Comparison of ENCODE assay signal across 7 cellular contexts in the genomic region with DNA sequence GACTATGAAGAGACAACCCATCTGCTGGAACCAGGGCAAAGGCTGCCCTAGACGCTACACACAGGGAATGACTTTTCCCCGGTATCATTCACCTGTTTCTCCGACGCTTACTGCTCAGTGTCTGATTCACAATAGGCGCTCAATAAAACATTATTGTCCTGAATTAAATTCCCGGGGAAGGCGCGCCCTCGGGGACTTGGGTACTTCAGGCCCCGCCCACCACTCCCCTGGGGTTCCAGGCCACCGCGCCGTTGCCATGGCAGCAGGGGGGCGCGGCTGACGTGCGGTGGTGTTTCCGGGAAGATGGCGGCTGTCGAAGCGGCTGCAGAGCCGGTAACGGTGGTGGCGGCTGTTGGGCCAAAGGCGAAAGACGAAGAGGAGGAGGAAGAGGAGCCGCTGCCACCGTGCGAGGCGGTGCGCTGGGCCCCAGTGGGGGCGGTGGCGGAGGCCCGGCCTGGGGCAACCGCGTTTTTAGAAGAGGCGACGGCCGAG. TPM values are rescaled to one million over a fixed set of nuclear protein-coding genes. Genes with fewer than 3 reads are reported as not detected.
DNase-seq lines count a peak whose midpoint lies in the region; ATAC-seq and TF ChIP-seq lines count a peak whose summit lies in the region.

A gene (plus strand): TSS at position 292 of the 492 bp plus-strand sequence. CDS start 12 bp downstream, at position 304.

- H3K27me3 ChIP-seq in mammary epithelial cell (ENCODE audit: insufficient read depth, low read length) (no peaks in the 10 kb centered on the region), spleen (replicated peaks in 1 of 7) (no peaks in the 10 kb centered on the region)

- H3K79me2 ChIP-seq in mammary epithelial cell (ENCODE audit: insufficient read depth, low read length), result peaks cover 50% of the 10 kb centered on the region

- peak within 1 kb of the TSS; percentile 83 for H3K27ac ChIP-seq in mammary epithelial cell (ENCODE audit: insufficient read depth, low read depth, low read length)
- peak within 1 kb of the TSS; percentile 76 to 96 (median 91) for H3K27ac ChIP-seq in spleen

- dilution Hi-C loops in mammary epithelial cell (cut with HindIII; ENCODE audit: low sequenced_read_pairs), result no loop called here

- CTCF ChIA-PET in mammary epithelial cell (lab: Charles Lee; ENCODE audit: low non-redundant PET), result no interaction called here

- H3K9me3 ChIP-seq in mammary epithelial cell (replicated peaks; ENCODE audit: insufficient read depth, low read length), result no peaks in the 10 kb centered on the region
- no peaks in the 10 kb centered on the region for H3K9me3 ChIP-seq in spleen

- H3K9ac ChIP-seq in mammary epithelial cell (ENCODE audit: insufficient read depth, low read length), result peak within 1 kb of the TSS; percentile 84

- H3K4me3 ChIP-seq in WI38 (ENCODE audit: low read depth, low read length) (peak within 1 kb of the TSS; percentile 86), mammary epithelial cell (replicated peaks in 1 of 3; ENCODE audit: insufficient read depth in 1 of 3, low read depth in 2 of 3, low read length in 3 of 3) (peak within 1 kb of the TSS; percentile 57 to 89 (median 75)), spleen (peak within 1 kb of the TSS; percentile 81 to 100 (median 97))

- H4K20me1 ChIP-seq in mammary epithelial cell (ENCODE audit: insufficient read depth, low read length), result no peaks in the 10 kb centered on the region

- in situ Hi-C loops in mammary epithelial cell (cut with MboI; ENCODE audit: low sequenced_read_pairs in 2 of 2), result loop anchor here in 1 of 2 donors (10.0 kb wide), 1 partner anchor 146 kb away; a partner anchor contains a TSS

- intact Hi-C loops in mammary epithelial cell (cut with micrococcal nuclease) (loop anchor here (1.0 kb wide), 3 partner anchors 10 to 18 kb away; a partner anchor contains a TSS), spleen (cut with DNase I; ENCODE audit: low total_unique reads) (no loop called here)

- TF ChIP-seq CTCF in WI38 (IDR thresholded peaks at IDR 0.05; ENCODE audit: low read depth, low read length) (no peak), mammary epithelial cell (conservative IDR thresholded peaks at IDR 0.05 in 1 of 2, IDR thresholded peaks at IDR 0.05 in 1 of 2; ENCODE audit: extremely low read depth in 1 of 2, insufficient read depth in 1 of 2, low read depth in 1 of 2, low read length in 2 of 2) (no peak), spleen (IDR thresholded peaks at IDR 0.05 in 8 of 11, conservative IDR thresholded peaks at IDR 0.05 in 3 of 11) (no peak)

- WGBS in mammary epithelial cell (ENCODE audit: low coverage, missing lambda C conversion rate), result 1% methylated on average over 25 of the region's 39 CpGs
- 0 to 1% (median 0%) methylated on average over 15 to 39 of the region's 39 CpGs for WGBS in spleen, 5 donors

- DNase-seq in NCI-H2171 treated with DMSO at 0.1 percent for 48 hours (lab: John Stamatoyannopoulos, UW) (peak; percentile 82), mammary epithelial cell (peak; percentile 83), inferior parietal cortex (ENCODE audit: extremely low spot score) (peak; percentile 85), spleen (peak; percentile 98)

- BruUV-seq in mammary epithelial cell (replicated peaks; lab: Mats Ljungman, UMichigan), result TSS peak; percentile 30

- H3K4me1 ChIP-seq in mammary epithelial cell (ENCODE audit: insufficient read depth, low read length) (peaks cover 18% of the 10 kb centered on the region), spleen (peaks cover 22 to 59% (median 48%) of the 10 kb centered on the region in 6 donors)

- H3K36me3 ChIP-seq in mammary epithelial cell (ENCODE audit: insufficient read depth, low read length), result peaks cover 3% of the 10 kb centered on the region
- H3K36me3 ChIP-seq in spleen, result peaks cover 0 to 24% (median 0%) of the 10 kb centered on the region in 6 donors

- peak within 1 kb of the TSS; percentile 95 for H3K4me2 ChIP-seq in mammary epithelial cell (ENCODE audit: insufficient read depth, low read depth, low read length)

- peak in 2 of 3 donors; percentile 27 to 40 for TF ChIP-seq POLR2A in spleen (IDR thresholded peaks at IDR 0.05)

- ATAC-seq in GM18502 (IDR thresholded peaks at IDR 0.05; ENCODE audit: poor library complexity, unreplicated experiment) (peak; percentile 76), HG03045 (IDR thresholded peaks at IDR 0.05; ENCODE audit: unreplicated experiment) (peak; percentile 60)

- peak within 1 kb of the TSS; percentile 95 for H2AFZ ChIP-seq in mammary epithelial cell (ENCODE audit: low read depth, low read length)

RNA-seq across cellular contexts. Expression of the gene that starts here (rescaled TPM):
- total RNA-seq in mammary epithelial cell (10 to 100 TPM; 14.5 to 16.2 TPM), spleen (10 to 100 TPM; 17.1 to 27.9 (median 22.4) TPM)
- polyA plus RNA-seq in mammary epithelial cell (12.6 TPM), spleen (10 to 100 TPM in 1 of 3 donors, 1 to 10 TPM in 2; 6.7 to 10.5 (median 8.2) TPM)
- polyA minus RNA-seq in mammary epithelial cell, result 12.5 TPM

Comparison
In these comparisons a context has a peak if more than half of its experiments do, and no peak if none do; other contexts are left out.
1. Peak in every context shown above with its lines: DNase-seq, ATAC-seq, H3K4me3 ChIP-seq and H3K27ac ChIP-seq.